31 cellular contexts compared by ENCODE assay signal in genomic region chr4:155709878-155710277, GRCh38. TPM values are rescaled to one million over a fixed set of nuclear protein-coding genes. Genes with fewer than 3 reads are reported as not detected.
"Had no signal": no experiment of that assay in that cellular context is flagged by ENCODE, and none has a peak within 500 bp of the region (broad histone marks: within the 10 kb centered on the region; RNA-seq: fewer than 3 reads in every experiment).

No MANE protein-coding gene starts in this region.

- H3K27me3 Mint-ChIP-seq: activated CD4-positive, alpha-beta T cell treated with anti-CD3 and anti-CD28 coated beads, Interleukin-2, amount 10 ng/mL, durations not matched to agents 24 days and 14 days; activated CD8-positive, alpha-beta memory T cell treated with anti-CD3 and anti-CD28 coated beads, Interleukin-2, amount 10 ng/mL, durations not matched to agents 7 days and 5 days; central memory CD8-positive, alpha-beta T cell; dendritic cell treated with granulocyte-macrophage colony-stimulating factor and Interleukin-4, amounts not matched to agents 40 ng/mL and 50 ng/mL, for 4 days had no signal

- FAIRE-seq: astrocyte, bronchial epithelial cell, frontal cortex had no signal

- H3K4me3 ChIP-seq: coronary artery, dorsolateral prefrontal cortex had no signal

- H3K27ac Mint-ChIP-seq: activated CD4-positive, alpha-beta memory T cell treated with anti-CD3 and anti-CD28 coated beads for 36 hours; activated CD4-positive, alpha-beta T cell treated with anti-CD3 and anti-CD28 coated beads for 36 hours; activated CD4-positive, alpha-beta T cell treated with anti-CD3 and anti-CD28 coated beads, Interleukin-2, amount 10 ng/mL, durations not matched to agents 24 days and 14 days; activated CD8-positive, alpha-beta memory T cell treated with anti-CD3 and anti-CD28 coated beads, Interleukin-2, amount 10 ng/mL, durations not matched to agents 7 days and 5 days; activated CD8-positive, alpha-beta T cell treated with anti-CD3 and anti-CD28 coated beads, Interleukin-2, amount 10 ng/mL, durations not matched to agents 7 days and 5 days; activated naive CD4-positive, alpha-beta T cell treated with anti-CD3 and anti-CD28 coated beads for 36 hours; activated naive CD4-positive, alpha-beta T cell treated with anti-CD3 and anti-CD28 coated beads, Interleukin-2, amount 50 U/mL, for 72 hours; activated naive CD8-positive, alpha-beta T cell treated with anti-CD3 and anti-CD28 coated beads, Interleukin-2, amount 10 ng/mL, durations not matched to agents 7 days and 5 days; activated T-helper 1 cell treated with anti-CD3 and anti-CD28 coated beads, Interleukin-12 subunit alpha, Interleukin-12 subunit beta, Interleukin-2, Interleukin-4 antibody, amounts not matched to agents 30 ng/mL and 10 ng/mL and 1 ng/mL, durations not matched to agents 14 hours and 24 hours and 36 hours; activated T-helper 2 cell treated with anti-CD3 and anti-CD28 coated beads, Interferon-gamma antibody, Interleukin-2, Interleukin-4, amounts not matched to agents 10 μg/mL and 5 μg/mL and 100 μg/mL, durations not matched to agents 14 hours and 24 hours and 36 hours; dendritic cell treated with granulocyte-macrophage colony-stimulating factor and Interleukin-4, amounts not matched to agents 40 ng/mL and 50 ng/mL, for 4 days; endodermal cell had no signal

- H3K4me1 Mint-ChIP-seq: activated CD4-positive, alpha-beta T cell treated with anti-CD3 and anti-CD28 coated beads for 36 hours; activated CD4-positive, alpha-beta T cell treated with anti-CD3 and anti-CD28 coated beads, Interleukin-2, amount 10 ng/mL, durations not matched to agents 24 days and 14 days; activated CD8-positive, alpha-beta memory T cell treated with anti-CD3 and anti-CD28 coated beads, Interleukin-2, amount 10 ng/mL, durations not matched to agents 7 days and 5 days; activated naive CD8-positive, alpha-beta T cell treated with anti-CD3 and anti-CD28 coated beads, Interleukin-2, amount 10 ng/mL, durations not matched to agents 7 days and 5 days; central memory CD8-positive, alpha-beta T cell had no signal

- H3K4me3 Mint-ChIP-seq: activated CD4-positive, alpha-beta memory T cell treated with anti-CD3 and anti-CD28 coated beads for 36 hours; activated CD4-positive, alpha-beta T cell treated with anti-CD3 and anti-CD28 coated beads for 36 hours; activated CD4-positive, alpha-beta T cell treated with anti-CD3 and anti-CD28 coated beads, Interleukin-2, amount 10 ng/mL, durations not matched to agents 24 days and 14 days; activated CD8-positive, alpha-beta memory T cell treated with anti-CD3 and anti-CD28 coated beads, Interleukin-2, amount 10 ng/mL, durations not matched to agents 7 days and 5 days; activated CD8-positive, alpha-beta T cell treated with anti-CD3 and anti-CD28 coated beads, Interleukin-2, amount 10 ng/mL, durations not matched to agents 7 days and 5 days; activated naive CD4-positive, alpha-beta T cell treated with anti-CD3 and anti-CD28 coated beads for 36 hours; activated naive CD8-positive, alpha-beta T cell treated with anti-CD3 and anti-CD28 coated beads, Interleukin-2, amount 10 ng/mL, durations not matched to agents 7 days and 5 days; activated T-helper 1 cell treated with anti-CD3 and anti-CD28 coated beads, Interleukin-12 subunit alpha, Interleukin-12 subunit beta, Interleukin-2, Interleukin-4 antibody, amounts not matched to agents 30 ng/mL and 10 ng/mL and 1 ng/mL, durations not matched to agents 14 hours and 24 hours and 36 hours; central memory CD8-positive, alpha-beta T cell; dendritic cell treated with granulocyte-macrophage colony-stimulating factor and Interleukin-4, amounts not matched to agents 40 ng/mL and 50 ng/mL, for 4 days; endodermal cell had no signal

- H3K36me3 ChIP-seq: brain microvascular endothelial cell had no signal

- ATAC-seq: activated CD4-positive, alpha-beta T cell treated with anti-CD3 and anti-CD28 coated beads for 36 hours; activated CD8-positive, alpha-beta memory T cell treated with anti-CD3 and anti-CD28 coated beads, Interleukin-2, amount 10 ng/mL, durations not matched to agents 7 days and 5 days; activated CD8-positive, alpha-beta T cell treated with anti-CD3 and anti-CD28 coated beads, Interleukin-2, amount 10 ng/mL, durations not matched to agents 7 days and 5 days; activated naive CD4-positive, alpha-beta T cell treated with anti-CD3 and anti-CD28 coated beads, Interleukin-2, amount 50 U/mL, for 72 hours; esophagus mucosa had no signal

- H3K27ac ChIP-seq: brain microvascular endothelial cell, coronary artery, dorsolateral prefrontal cortex had no signal

- H3K9me3 Mint-ChIP-seq: activated CD4-positive, alpha-beta memory T cell treated with anti-CD3 and anti-CD28 coated beads for 36 hours; activated CD4-positive, alpha-beta T cell treated with anti-CD3 and anti-CD28 coated beads, Interleukin-2, amount 10 ng/mL, durations not matched to agents 24 days and 14 days; activated naive CD4-positive, alpha-beta T cell treated with anti-CD3 and anti-CD28 coated beads for 36 hours; activated naive CD4-positive, alpha-beta T cell treated with anti-CD3 and anti-CD28 coated beads, Interleukin-2, amount 50 U/mL, for 72 hours; activated naive CD8-positive, alpha-beta T cell treated with anti-CD3 and anti-CD28 coated beads, Interleukin-2, amount 10 ng/mL, durations not matched to agents 7 days and 5 days; activated T-helper 1 cell treated with anti-CD3 and anti-CD28 coated beads, Interleukin-12 subunit alpha, Interleukin-12 subunit beta, Interleukin-2, Interleukin-4 antibody, amounts not matched to agents 30 ng/mL and 10 ng/mL and 1 ng/mL, durations not matched to agents 14 hours and 24 hours and 36 hours; activated T-helper 2 cell treated with anti-CD3 and anti-CD28 coated beads, Interferon-gamma antibody, Interleukin-2, Interleukin-4, amounts not matched to agents 10 μg/mL and 5 μg/mL and 100 μg/mL, durations not matched to agents 14 hours and 24 hours and 36 hours; central memory CD8-positive, alpha-beta T cell; dendritic cell treated with granulocyte-macrophage colony-stimulating factor and Interleukin-4, amounts not matched to agents 40 ng/mL and 50 ng/mL, for 4 days; endodermal cell had no signal

- H3K27me3 ChIP-seq: brain microvascular endothelial cell, dorsolateral prefrontal cortex had no signal

- DNase-seq: activated CD4-positive, alpha-beta memory T cell treated with anti-CD3 and anti-CD28 coated beads for 36 hours; activated CD4-positive, alpha-beta T cell treated with anti-CD3 and anti-CD28 coated beads for 36 hours; activated CD4-positive, alpha-beta T cell treated with anti-CD3 and anti-CD28 coated beads, Interleukin-2, amount 10 ng/mL, durations not matched to agents 24 days and 14 days; activated CD4-positive, CD25-positive, alpha-beta regulatory T cell; activated CD4-positive, CD25-positive, alpha-beta regulatory T cell treated with anti-CD3 and anti-CD28 coated beads, Interleukin-2, amount 50 U/mL, for 72 hours; activated CD8-positive, alpha-beta memory T cell treated with anti-CD3 and anti-CD28 coated beads, Interleukin-2, amount 10 ng/mL, durations not matched to agents 7 days and 5 days; activated CD8-positive, alpha-beta memory T cell treated with anti-CD3 and anti-CD28 coated beads, Interleukin-2, amount 50 U/mL, for 4 hours; activated CD8-positive, alpha-beta T cell treated with anti-CD3 and anti-CD28 coated beads, Interleukin-2, amount 10 ng/mL, durations not matched to agents 7 days and 5 days; activated effector memory CD4-positive, alpha-beta T cell treated with anti-CD3 and anti-CD28 coated beads, Interleukin-2, amount 50 U/mL, for 16 hours; activated naive CD4-positive, alpha-beta T cell treated with anti-CD3 and anti-CD28 coated beads for 36 hours; activated naive CD8-positive, alpha-beta T cell treated with anti-CD3 and anti-CD28 coated beads, Interleukin-2, amount 10 ng/mL, durations not matched to agents 7 days and 5 days; activated T-cell treated with anti-CD3 and anti-CD28 coated beads, Interleukin-2, amount 50 U/mL, for 1 hour; activated T-cell treated with anti-CD3 and anti-CD28 coated beads, Interleukin-2, amount 50 U/mL, for 48 hours; brain microvascular endothelial cell; dorsolateral prefrontal cortex; effector memory CD4-positive, alpha-beta T cell; endodermal cell; foreskin fibroblast; head of caudate nucleus; T-helper 2 cell had no signal

- H3K36me3 Mint-ChIP-seq: activated CD4-positive, alpha-beta memory T cell treated with anti-CD3 and anti-CD28 coated beads for 36 hours; activated CD8-positive, alpha-beta memory T cell treated with anti-CD3 and anti-CD28 coated beads, Interleukin-2, amount 10 ng/mL, durations not matched to agents 7 days and 5 days; activated naive CD4-positive, alpha-beta T cell treated with anti-CD3 and anti-CD28 coated beads, Interleukin-2, amount 50 U/mL, for 72 hours; activated naive CD8-positive, alpha-beta T cell treated with anti-CD3 and anti-CD28 coated beads, Interleukin-2, amount 10 ng/mL, durations not matched to agents 7 days and 5 days had no signal

RNA-seq across cellular contexts. Expression of gene GUCY1A1, which starts 43.2 kb away (rescaled TPM):
- total RNA-seq: activated CD4-positive, alpha-beta memory T cell treated with anti-CD3 and anti-CD28 coated beads for 36 hours; activated CD4-positive, alpha-beta T cell treated with anti-CD3 and anti-CD28 coated beads for 36 hours; activated CD4-positive, alpha-beta T cell treated with anti-CD3 and anti-CD28 coated beads, Interleukin-2, amount 10 ng/mL, durations not matched to agents 24 days and 14 days; activated naive CD4-positive, alpha-beta T cell treated with anti-CD3 and anti-CD28 coated beads, Interleukin-2, amount 50 U/mL, for 72 hours; activated naive CD8-positive, alpha-beta T cell treated with anti-CD3 and anti-CD28 coated beads, Interleukin-2, amount 10 ng/mL, durations not matched to agents 7 days and 5 days; activated T-helper 2 cell treated with anti-CD3 and anti-CD28 coated beads, Interferon-gamma antibody, Interleukin-2, Interleukin-4, amounts not matched to agents 10 μg/mL and 5 μg/mL and 100 μg/mL, durations not matched to agents 14 hours and 24 hours and 36 hours; T-helper 1 cell treated with Interleukin-12 subunit alpha and Interleukin-12 subunit beta and Interleukin-4 antibody, amounts not matched to agents 30 ng/mL and 1 ng/mL, for 36 hours had no signal

RNA-seq across cellular contexts. Expression of gene GUCY1B1, which starts 48.9 kb away (rescaled TPM):
- total RNA-seq: activated naive CD8-positive, alpha-beta T cell treated with anti-CD3 and anti-CD28 coated beads, Interleukin-2, amount 10 ng/mL, durations not matched to agents 7 days and 5 days had no signal
